Comparison of ENCODE assay signal across 8 cellular contexts in genomic region chr15:79744485-79744884, GRCh38.
DNase-seq lines count a peak whose midpoint lies in the region; ATAC-seq and TF ChIP-seq lines count a peak whose summit lies in the region.
"Not testable (repeated sequence)": the region's sequence is repeated elsewhere in the genome, so short reads cannot be mapped to it uniquely, and the experiment has no call there.

No MANE protein-coding gene starts in this region.

- not testable (repeated sequence) for H3K36me3 ChIP-seq in RWPE2 (ENCODE audit: low read depth)

- not testable (repeated sequence) for H3K27me3 ChIP-seq in RWPE2 (ENCODE audit: insufficient read depth, poor library complexity, severe bottlenecking)

- TF ChIP-seq CTCF in RWPE2 (IDR thresholded peaks at IDR 0.05; ENCODE audit: poor library complexity, severe bottlenecking); epithelial cell of esophagus (IDR thresholded peaks at IDR 0.05; ENCODE audit: insufficient read depth, low read depth, low read length, missing control alignments): not testable (repeated sequence)

- ATAC-seq in RWPE2 (ENCODE audit: low read depth), result peak; percentile 61; the same call in 2 of the 3 replicates

- H3K4me1 ChIP-seq in RWPE2 (ENCODE audit: insufficient read depth, poor library complexity, severe bottlenecking), result not testable (repeated sequence)

- not testable (repeated sequence) for H3K4me3 ChIP-seq in RWPE2 (ENCODE audit: severe bottlenecking); epithelial cell of esophagus (ENCODE audit: low read length)

- H3K27ac ChIP-seq in RWPE2 (ENCODE audit: poor library complexity, severe bottlenecking), result not testable (repeated sequence)

- not testable (repeated sequence) for H3K9me3 ChIP-seq in RWPE2 (ENCODE audit: severe bottlenecking)

- DNase-seq in A172 (ENCODE audit: low spot score) (peak; percentile 25), Daoy (ENCODE audit: low read depth) (peak; percentile 9), HK-2 (ENCODE audit: unreplicated experiment) (peak; percentile 11), NCI-H146 (lab: John Stamatoyannopoulos, UW) (peak; percentile 17), epithelial cell of esophagus (ENCODE audit: low read depth) (peak; percentile 22), kidney tubule cell (ENCODE audit: low spot score) (peak; percentile 52)
- not testable (repeated sequence) for DNase-seq in RWPE2 (ENCODE audit: low spot score)
- peak; percentile 18 to 22 for DNase-seq in activated T-cell treated with anti-CD3 and anti-CD28 coated beads, Interleukin-2, amount 50 U/mL, for 48 hours
